Comparison of ENCODE assay signal across 8 cellular contexts in genomic region chr6:106102034-106102433, GRCh38. TPM values are rescaled to one million over a fixed set of nuclear protein-coding genes. Genes with fewer than 3 reads are reported as not detected.
DNase-seq lines count a peak whose midpoint lies in the region; ATAC-seq and TF ChIP-seq lines count a peak whose summit lies in the region.
"Had no signal": no experiment of that assay in that cellular context is flagged by ENCODE, and none has a peak within 500 bp of the region (broad histone marks: within the 10 kb centered on the region; RNA-seq: fewer than 3 reads in every experiment).

No MANE protein-coding gene starts in this region.

- H3K36me3 Mint-ChIP-seq in stimulated activated naive B cell treated with anti-CD40 and anti-IgM and Interleukin-4, amounts not matched to agents 10 μg/mL and 1 μg/mL and 100 μg/mL, for 72 hours: peaks cover 8 to 11% of the 10 kb centered on the region in 2 donors

- H3K4me1 ChIP-seq in tibial nerve: peaks cover 0 to 23% (median 4%) of the 10 kb centered on the region in 4 donors
- H3K4me1 ChIP-seq in psoas muscle: peaks cover 3% of the 10 kb centered on the region

- H3K36me3 ChIP-seq in tibial nerve: peaks cover 0 to 25% (median 18%) of the 10 kb centered on the region in 3 donors
- peaks cover 0 to 3% of the 10 kb centered on the region in 2 donors for H3K36me3 ChIP-seq in psoas muscle (ENCODE audit: insufficient read depth in 1 of 2, low read depth in 1 of 2)

- H3K27ac ChIP-seq in tibial nerve: no peak overlapping the region
- no peak overlapping the region for H3K27ac ChIP-seq in psoas muscle
- H3K27ac ChIP-seq: VCaP had no signal

- H3K4me3 ChIP-seq in tibial nerve: no peak overlapping the region
- no peak overlapping the region for H3K4me3 ChIP-seq in psoas muscle

- no peak overlapping the region for H3K27ac Mint-ChIP-seq in stimulated activated naive B cell treated with anti-CD40 and anti-IgM and Interleukin-4, amounts not matched to agents 10 μg/mL and 1 μg/mL and 100 μg/mL, for 72 hours

- peaks cover 41 to 44% of the 10 kb centered on the region in 2 donors for H3K4me1 Mint-ChIP-seq in stimulated activated naive B cell treated with anti-CD40 and anti-IgM and Interleukin-4, amounts not matched to agents 10 μg/mL and 1 μg/mL and 100 μg/mL, for 72 hours

- no peak overlapping the region for H3K4me3 Mint-ChIP-seq in stimulated activated naive B cell treated with anti-CD40 and anti-IgM and Interleukin-4, amounts not matched to agents 10 μg/mL and 1 μg/mL and 100 μg/mL, for 72 hours

- peak; percentile 60 for ATAC-seq in GM19328 (IDR thresholded peaks at IDR 0.05; ENCODE audit: unreplicated experiment)
- ATAC-seq in HG02981 (IDR thresholded peaks at IDR 0.05; ENCODE audit: unreplicated experiment): peak; percentile 57
- peak; percentile 32 to 53 for ATAC-seq in stimulated activated naive B cell treated with anti-CD40 and anti-IgM and Interleukin-4, amounts not matched to agents 10 μg/mL and 1 μg/mL and 100 μg/mL, for 72 hours (replicated peaks)
- ATAC-seq in psoas muscle: no peak

- TF ChIP-seq EP300 in tibial nerve (IDR thresholded peaks at IDR 0.05): no peak

- no peaks in the 10 kb centered on the region for H3K9me3 Mint-ChIP-seq in stimulated activated naive B cell treated with anti-CD40 and anti-IgM and Interleukin-4, amounts not matched to agents 10 μg/mL and 1 μg/mL and 100 μg/mL, for 72 hours

- H3K9me3 ChIP-seq in tibial nerve (no peaks in the 10 kb centered on the region), psoas muscle (no peaks in the 10 kb centered on the region)

- TF ChIP-seq POLR2A in tibial nerve (IDR thresholded peaks at IDR 0.05): no peak

- DNase-seq in activated T-helper 9 cell treated with anti-CD3 and anti-CD28 coated beads, Interleukin-2, amount 50 U/mL, for 16 hours (ENCODE audit: low read depth): peak; percentile 36
- DNase-seq in stimulated activated naive B cell treated with anti-CD40 and anti-IgM and Interleukin-4, amounts not matched to agents 10 μg/mL and 1 μg/mL and 100 μg/mL, for 72 hours: peak; percentile 33
- no peak for DNase-seq in tibial nerve (ENCODE audit: low spot score in 2 of 2)
- no peak for DNase-seq in psoas muscle
- no peak for DNase-seq in NK-92 (lab: John Stamatoyannopoulos, UW; ENCODE audit: unreplicated experiment)

- peaks cover 0 to 7% of the 10 kb centered on the region in 2 donors for H3K27me3 Mint-ChIP-seq in stimulated activated naive B cell treated with anti-CD40 and anti-IgM and Interleukin-4, amounts not matched to agents 10 μg/mL and 1 μg/mL and 100 μg/mL, for 72 hours

- TF ChIP-seq CTCF in tibial nerve (IDR thresholded peaks at IDR 0.05) (no peak), psoas muscle (IDR thresholded peaks at IDR 0.05) (no peak)

- 53 to 62% methylated on average over 5 of the region's 5 CpGs for WGBS in tibial nerve, 2 donors
- 89 to 97% (median 93%) methylated on average over 5 of the region's 5 CpGs for WGBS in psoas muscle, 3 donors

- intact Hi-C loops in psoas muscle (cut with DNase I): no loop called here

- peaks cover 0 to 3% of the 10 kb centered on the region in 2 donors for H3K27me3 ChIP-seq in tibial nerve
- H3K27me3 ChIP-seq in psoas muscle (ENCODE audit: insufficient read depth in 3 of 3, low read length in 2 of 3): peaks cover 0 to 3% (median 2%) of the 10 kb centered on the region in 3 donors

RNA-seq across cellular contexts. Expression of gene PRDM1, which starts 15.9 kb away (rescaled TPM):
- total RNA-seq in tibial nerve (10 to 100 TPM in 1 of 4 donors, 1 to 10 TPM in 3; 2.1 to 17.3 (median 5.6) TPM), psoas muscle (1 to 10 TPM; 1.3 to 2.0 (median 1.7) TPM)
- polyA plus RNA-seq in psoas muscle: under 1 TPM; 0.33 to 0.72 (median 0.36) TPM

Comparison
In these comparisons a context has a peak if more than half of its experiments do, and no peak if none do; other contexts are left out.
1. ATAC-seq: peak in GM19328 (single experiment), HG02981 (single experiment) and stimulated activated naive B cell treated with anti-CD40 and anti-IgM and Interleukin-4, amounts not matched to agents 10 μg/mL and 1 μg/mL and 100 μg/mL, for 72 hours (2 of 2); none in psoas muscle (0 of 4).
2. DNase-seq: peak in activated T-helper 9 cell treated with anti-CD3 and anti-CD28 coated beads, Interleukin-2, amount 50 U/mL, for 16 hours (single experiment) and stimulated activated naive B cell treated with anti-CD40 and anti-IgM and Interleukin-4, amounts not matched to agents 10 μg/mL and 1 μg/mL and 100 μg/mL, for 72 hours (single experiment); none in tibial nerve (0 of 2), psoas muscle (0 of 2) and NK-92 (single experiment).